In genomic region chr4:180148737-180149136, GRCh38 we compare ENCODE assay signal across 18 cellular contexts.
DNase-seq lines count a peak whose midpoint lies in the region; ATAC-seq and TF ChIP-seq lines count a peak whose summit lies in the region.
"Had no signal": no experiment of that assay in that cellular context is flagged by ENCODE, and none has a peak within 500 bp of the region (broad histone marks: within the 10 kb centered on the region; RNA-seq: fewer than 3 reads in every experiment).

No MANE protein-coding gene starts in this region.

- H4K20me1 ChIP-seq in OCI-LY3 (ENCODE audit: insufficient read depth, low read length), result no peaks in the 10 kb centered on the region
- H4K20me1 ChIP-seq: BLaER1 had no signal

- peaks cover 18% of the 10 kb centered on the region for H3K4me1 ChIP-seq in OCI-LY3 (ENCODE audit: low read length)
- H3K4me1 ChIP-seq: Caco-2 had no signal

- H3K4me2 ChIP-seq in OCI-LY3 (ENCODE audit: low read length), result peak overlapping the region; percentile 33; the same call in 1 of the 2 replicates
- H3K4me2 ChIP-seq: BLaER1 had no signal

- H3K9me3 ChIP-seq in OCI-LY3 (ENCODE audit: insufficient read depth, low read length), result no peaks in the 10 kb centered on the region
- H3K9me3 ChIP-seq: BLaER1, Caco-2, HAP-1 had no signal

- DNase-seq in ELR (ENCODE audit: low read depth) (peak; percentile 50), epithelial cell of esophagus (ENCODE audit: low read depth) (peak; percentile 8)
- DNase-seq: Caco-2; CD4-positive, CD25-positive, alpha-beta regulatory T cell; CD8-positive, alpha-beta T cell; DMS 273 treated with DMSO at 0.1 percent for 48 hours; DMS79; EL; GF-D8; GOT3; HFFc6 had no signal

- H3K9ac ChIP-seq in OCI-LY3 (ENCODE audit: low read length), result no peak overlapping the region
- H3K9ac ChIP-seq: BLaER1 had no signal

- H3K79me2 ChIP-seq in OCI-LY3 (ENCODE audit: low read length), result no peaks in the 10 kb centered on the region

- H3K4me3 ChIP-seq in OCI-LY3 (ENCODE audit: low read length), result no peak overlapping the region
- no peak overlapping the region for H3K4me3 ChIP-seq in epithelial cell of esophagus (ENCODE audit: low read length)
- H3K4me3 ChIP-seq: BLaER1, HAP-1 had no signal

- no peaks in the 10 kb centered on the region for H3K36me3 ChIP-seq in OCI-LY3 (replicated peaks; ENCODE audit: low read depth, low read length)
- H3K36me3 ChIP-seq: BLaER1, HAP-1 had no signal

- H2AFZ ChIP-seq in OCI-LY3 (ENCODE audit: low read depth, low read length), result 0 out of 2 replicates have a peak overlapping the region, but pooled peaks have one; percentile 20

- TF ChIP-seq CTCF in OCI-LY3 (IDR thresholded peaks at IDR 0.05; ENCODE audit: low read depth, low read length) (no peak), epithelial cell of esophagus (IDR thresholded peaks at IDR 0.05; ENCODE audit: insufficient read depth, low read depth, low read length, missing control alignments) (no peak)

- no peak for ATAC-seq in GM19397 (IDR thresholded peaks at IDR 0.05; ENCODE audit: unreplicated experiment)
- ATAC-seq in HG03139 (IDR thresholded peaks at IDR 0.05; ENCODE audit: unreplicated experiment), result no peak
- no peak for ATAC-seq in HG03045 (IDR thresholded peaks at IDR 0.05; ENCODE audit: unreplicated experiment)
- ATAC-seq: CD8-positive, alpha-beta T cell had no signal

- no peaks in the 10 kb centered on the region for H3K27me3 ChIP-seq in OCI-LY3 (ENCODE audit: low read depth, low read length)
- H3K27me3 ChIP-seq: BLaER1 had no signal

- no peak overlapping the region for H3K27ac ChIP-seq in OCI-LY3 (ENCODE audit: low read length)
- H3K27ac ChIP-seq: BLaER1, C4-2B had no signal
